ENCODE assay signal across 14 cellular contexts in the genomic region with DNA sequence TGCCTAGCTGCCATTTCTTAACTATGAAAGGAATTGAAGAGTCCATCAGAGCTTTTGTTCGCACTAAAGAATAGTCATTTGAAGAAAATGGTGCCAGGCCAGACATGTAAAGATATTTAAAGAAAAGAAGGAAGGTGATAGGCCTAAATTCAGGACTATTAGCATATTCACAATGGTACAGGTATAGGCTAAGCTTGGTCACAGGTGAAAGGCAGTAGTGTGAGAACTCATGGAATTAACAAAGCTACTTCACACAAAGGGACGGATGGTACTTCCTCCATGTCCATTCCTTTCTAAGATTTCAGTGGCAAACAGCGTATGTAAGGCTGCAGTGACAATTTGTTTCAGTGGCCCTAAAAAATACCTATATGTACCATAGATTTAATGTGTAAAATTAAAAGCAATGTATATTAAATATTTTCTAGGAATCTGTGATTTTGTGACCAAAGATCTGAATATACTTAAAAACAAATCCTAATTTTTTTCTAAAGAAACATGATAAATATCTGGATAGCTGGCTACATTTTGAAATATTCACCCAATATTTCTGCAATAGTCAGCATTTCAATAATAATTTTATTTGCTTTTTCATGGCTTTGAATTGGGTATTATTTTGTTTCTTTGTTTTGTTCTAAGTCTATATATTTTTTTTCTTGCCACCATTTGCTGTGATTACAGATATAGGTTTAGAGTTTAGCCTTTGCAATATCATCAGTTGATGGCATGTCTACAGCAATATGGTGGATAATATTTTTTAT.
"Had no signal": no experiment of that assay in that cellular context is flagged by ENCODE, and none has a peak within 500 bp of the region (broad histone marks: within the 10 kb centered on the region; RNA-seq: fewer than 3 reads in every experiment).

No MANE protein-coding gene starts in this region.

- H3K36me3 ChIP-seq: esophagus squamous epithelium, pancreas had no signal

- H3K4me3 ChIP-seq: esophagus squamous epithelium, pancreas, smooth muscle cell had no signal

- ATAC-seq: left colon; naive thymus-derived CD8-positive, alpha-beta T cell; pancreas; right cardiac atrium had no signal

- H3K27ac ChIP-seq: esophagus squamous epithelium, pancreas had no signal

- FAIRE-seq: colon, pancreas had no signal

- DNase-seq: dermis blood vessel endothelial cell; esophagus squamous epithelium; foreskin fibroblast; left colon; mesendoderm; naive thymus-derived CD8-positive, alpha-beta T cell; occipital lobe; pancreas; right cardiac atrium; stimulated activated CD4-positive, alpha-beta T cell treated with anti-CD3 and anti-CD28 coated beads, Interleukin-2, amount 100 ng/mL, for 48 hours; stimulated activated naive CD4-positive, alpha-beta T cell treated with Interleukin-2 at 50 U/mL for 16 hours; trophoblast cell had no signal

- H3K27me3 ChIP-seq: esophagus squamous epithelium, pancreas had no signal

- H3K4me1 ChIP-seq: esophagus squamous epithelium, pancreas had no signal

- H3K4me2 ChIP-seq: smooth muscle cell had no signal

- H3K9me3 ChIP-seq: esophagus squamous epithelium, pancreas had no signal
